ENCODE assay signal across 1 cellular context in genomic region chr6:7909323-7910276, GRCh38.
A peak's percentile ranks its signal among the peaks of the same experiment; 100 is the strongest.
TF ChIP-seq lines count a peak whose summit lies in the region.

No MANE protein-coding gene starts in this region.

TF ChIP-seq in HEK293, 187 proteins besides CTCF, POLR2A, EP300 and RAD21 (continued from another document):
- TF ChIP-seq ZNF280C (tag by site-specific recombination; IDR thresholded peaks at IDR 0.05) = no peak
- no peak for TF ChIP-seq ZBTB6 (tag by site-specific recombination; IDR thresholded peaks at IDR 0.05)
- TF ChIP-seq KLF10 (tag by site-specific recombination; IDR thresholded peaks at IDR 0.05) = no peak; the same call in 1 of the 2 replicates
- peak; percentile 52 for TF ChIP-seq SP7 (tag by site-specific recombination; IDR thresholded peaks at IDR 0.05)
- no peak for TF ChIP-seq RBAK (tag by site-specific recombination; IDR thresholded peaks at IDR 0.05)
- TF ChIP-seq ZNF324 (tag by site-specific recombination; IDR thresholded peaks at IDR 0.05) = 0 out of 2 replicates have a peak, but pooled peaks have one; percentile 21
- TF ChIP-seq ZNF704 (tag by site-specific recombination; IDR thresholded peaks at IDR 0.05) = peak; percentile 81
- no peak for TF ChIP-seq ZNF548 (tag by site-specific recombination; IDR thresholded peaks at IDR 0.05)
- no peak for TF ChIP-seq ZNF18 (tag by site-specific recombination; IDR thresholded peaks at IDR 0.05)
- TF ChIP-seq TSHZ1 (tag by site-specific recombination; IDR thresholded peaks at IDR 0.05; ENCODE audit: borderline replicate concordance) = no peak
- TF ChIP-seq ZNF211 (tag by site-specific recombination; IDR thresholded peaks at IDR 0.05; ENCODE audit: low read depth) = no peak
- TF ChIP-seq ZNF416 (tag by site-specific recombination; IDR thresholded peaks at IDR 0.05) = no peak
- TF ChIP-seq ZFP69B (tag by site-specific recombination; IDR thresholded peaks at IDR 0.05) = no peak
- no peak for TF ChIP-seq ZNF133 (tag by site-specific recombination; IDR thresholded peaks at IDR 0.05)
- TF ChIP-seq WT1 (tag by site-specific recombination; IDR thresholded peaks at IDR 0.05) = no peak
- TF ChIP-seq ZNF830 (tag by site-specific recombination; IDR thresholded peaks at IDR 0.05; ENCODE audit: low read depth) = no peak
- TF ChIP-seq ZBTB7A (tag by site-specific recombination; IDR thresholded peaks at IDR 0.05; ENCODE audit: low read depth) = no peak; the same call in 1 of the 2 replicates
- peak; percentile 38; the same call in 1 of the 2 replicates for TF ChIP-seq OVOL3 (tag by site-specific recombination; IDR thresholded peaks at IDR 0.05)
- no peak for TF ChIP-seq REST (tag by site-specific recombination; IDR thresholded peaks at IDR 0.05)
- no peak for TF ChIP-seq ZNF670 (tag by site-specific recombination; IDR thresholded peaks at IDR 0.05; ENCODE audit: low read depth)
- no peak for TF ChIP-seq ZNF433 (tag by site-specific recombination; IDR thresholded peaks at IDR 0.05; ENCODE audit: low read depth)
- no peak for TF ChIP-seq SCRT1 (tag by site-specific recombination; IDR thresholded peaks at IDR 0.05; ENCODE audit: borderline replicate concordance)
- TF ChIP-seq MEIS1 (CRISPR knock-in tag; IDR thresholded peaks at IDR 0.05; ENCODE audit: borderline replicate concordance) = no peak
- TF ChIP-seq ZNF692 (tag by site-specific recombination; IDR thresholded peaks at IDR 0.05) = 0 out of 2 replicates have a peak, but pooled peaks have one; percentile 44
- TF ChIP-seq ZNF521 (tag by site-specific recombination; IDR thresholded peaks at IDR 0.05) = no peak
- TF ChIP-seq ZNF747 (tag by site-specific recombination; IDR thresholded peaks at IDR 0.05) = no peak
- no peak for TF ChIP-seq ZNF645 (tag by site-specific recombination; IDR thresholded peaks at IDR 0.05)
- peak; percentile 73; the same call in 1 of the 2 replicates for TF ChIP-seq ZNF561 (tag by site-specific recombination; IDR thresholded peaks at IDR 0.05; ENCODE audit: borderline replicate concordance)
- no peak for TF ChIP-seq ZNF664 (tag by site-specific recombination; IDR thresholded peaks at IDR 0.05)
- no peak for TF ChIP-seq ZNF274 (IDR thresholded peaks at IDR 0.05; ENCODE audit: low read length)
- no peak for TF ChIP-seq ZNF274 (tag by site-specific recombination; IDR thresholded peaks at IDR 0.05; ENCODE audit: borderline replicate concordance)
- TF ChIP-seq ZNF148 (tag by site-specific recombination; IDR thresholded peaks at IDR 0.05; ENCODE audit: borderline replicate concordance) = no peak
- no peak; the same call in 1 of the 2 replicates for TF ChIP-seq ZSCAN16 (tag by site-specific recombination; IDR thresholded peaks at IDR 0.05)
- no peak for TF ChIP-seq PRDM6 (tag by site-specific recombination; IDR thresholded peaks at IDR 0.05)
- no peak for TF ChIP-seq ZNF585B (tag by site-specific recombination; IDR thresholded peaks at IDR 0.05)
